In genomic region chr21:38495242-38495641, GRCh38 we compare ENCODE assay signal across 1 cellular context.
TF ChIP-seq lines count a peak whose summit lies in the region.

No MANE protein-coding gene starts in this region.

TF ChIP-seq in endothelial cell of umbilical vein, 7 proteins besides CTCF, POLR2A, EP300 and RAD21 (continued from another document):
- TF ChIP-seq MAX (IDR thresholded peaks at IDR 0.05; ENCODE audit: insufficient read depth, insufficient read length) (no peak), EZH2 (IDR thresholded peaks at IDR 0.05; ENCODE audit: borderline replicate concordance, low read depth, low read length, severe bottlenecking) (no peak), FOS (IDR thresholded peaks at IDR 0.05; ENCODE audit: borderline replicate concordance, insufficient read depth, low read length) (no peak), JUN (IDR thresholded peaks at IDR 0.05; ENCODE audit: borderline replicate concordance, insufficient read depth, insufficient read length, low read depth) (no peak), POLR2AphosphoS5 (IDR thresholded peaks at IDR 0.05; ENCODE audit: insufficient read depth, low read depth, low read length) (no peak)
